Comparison of ENCODE assay signal across 1 cellular context in genomic region chr12:53093777-53094393, GRCh38.
A peak's percentile ranks its signal among the peaks of the same experiment; 100 is the strongest.
TF ChIP-seq lines count a peak whose summit lies in the region.

No MANE protein-coding gene starts in this region.

TF ChIP-seq in GM12878, 131 proteins besides CTCF, POLR2A, EP300 and RAD21:
- TF ChIP-seq WRNIP1 (IDR thresholded peaks at IDR 0.05; ENCODE audit: borderline replicate concordance, low read depth, low read length) (no peak), IKZF1 (conservative IDR thresholded peaks at IDR 0.05) (0 out of 2 replicates have a peak, but pooled peaks have one; percentile 6), ATF7 (IDR thresholded peaks at IDR 0.05; ENCODE audit: low read depth) (0 out of 2 replicates have a peak, but pooled peaks have one; percentile 31), RELA (IDR thresholded peaks at IDR 0.05; ENCODE audit: borderline replicate concordance, partially characterized antibody) (no peak), SPI1 (IDR thresholded peaks at IDR 0.05; ENCODE audit: borderline replicate concordance, insufficient read depth, low read depth, low read length) (peak; percentile 67), JUNB (IDR thresholded peaks at IDR 0.05) (no peak), TBL1XR1 (IDR thresholded peaks at IDR 0.05; ENCODE audit: low read depth, low read length) (no peak), MEF2A (IDR thresholded peaks at IDR 0.05; ENCODE audit: insufficient read depth, low read depth, low read length) (no peak), FOXK2 (IDR thresholded peaks at IDR 0.05) (no peak), RUNX3 (IDR thresholded peaks at IDR 0.05; ENCODE audit: low read length) (0 out of 2 replicates have a peak, but pooled peaks have one; percentile 8)
- TF ChIP-seq, protein P1, sequence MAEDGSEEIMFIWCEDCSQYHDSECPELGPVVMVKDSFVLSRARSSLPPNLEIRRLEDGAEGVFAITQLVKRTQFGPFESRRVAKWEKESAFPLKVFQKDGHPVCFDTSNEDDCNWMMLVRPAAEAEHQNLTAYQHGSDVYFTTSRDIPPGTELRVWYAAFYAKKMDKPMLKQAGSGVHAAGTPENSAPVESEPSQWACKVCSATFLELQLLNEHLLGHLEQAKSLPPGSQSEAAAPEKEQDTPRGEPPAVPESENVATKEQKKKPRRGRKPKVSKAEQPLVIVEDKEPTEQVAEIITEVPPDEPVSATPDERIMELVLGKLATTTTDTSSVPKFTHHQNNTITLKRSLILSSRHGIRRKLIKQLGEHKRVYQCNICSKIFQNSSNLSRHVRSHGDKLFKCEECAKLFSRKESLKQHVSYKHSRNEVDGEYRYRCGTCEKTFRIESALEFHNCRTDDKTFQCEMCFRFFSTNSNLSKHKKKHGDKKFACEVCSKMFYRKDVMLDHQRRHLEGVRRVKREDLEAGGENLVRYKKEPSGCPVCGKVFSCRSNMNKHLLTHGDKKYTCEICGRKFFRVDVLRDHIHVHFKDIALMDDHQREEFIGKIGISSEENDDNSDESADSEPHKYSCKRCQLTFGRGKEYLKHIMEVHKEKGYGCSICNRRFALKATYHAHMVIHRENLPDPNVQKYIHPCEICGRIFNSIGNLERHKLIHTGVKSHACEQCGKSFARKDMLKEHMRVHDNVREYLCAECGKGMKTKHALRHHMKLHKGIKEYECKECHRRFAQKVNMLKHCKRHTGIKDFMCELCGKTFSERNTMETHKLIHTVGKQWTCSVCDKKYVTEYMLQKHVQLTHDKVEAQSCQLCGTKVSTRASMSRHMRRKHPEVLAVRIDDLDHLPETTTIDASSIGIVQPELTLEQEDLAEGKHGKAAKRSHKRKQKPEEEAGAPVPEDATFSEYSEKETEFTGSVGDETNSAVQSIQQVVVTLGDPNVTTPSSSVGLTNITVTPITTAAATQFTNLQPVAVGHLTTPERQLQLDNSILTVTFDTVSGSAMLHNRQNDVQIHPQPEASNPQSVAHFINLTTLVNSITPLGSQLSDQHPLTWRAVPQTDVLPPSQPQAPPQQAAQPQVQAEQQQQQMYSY (CRISPR knock-in tag; IDR thresholded peaks at IDR 0.05) = no peak
- TF ChIP-seq, protein P2, sequence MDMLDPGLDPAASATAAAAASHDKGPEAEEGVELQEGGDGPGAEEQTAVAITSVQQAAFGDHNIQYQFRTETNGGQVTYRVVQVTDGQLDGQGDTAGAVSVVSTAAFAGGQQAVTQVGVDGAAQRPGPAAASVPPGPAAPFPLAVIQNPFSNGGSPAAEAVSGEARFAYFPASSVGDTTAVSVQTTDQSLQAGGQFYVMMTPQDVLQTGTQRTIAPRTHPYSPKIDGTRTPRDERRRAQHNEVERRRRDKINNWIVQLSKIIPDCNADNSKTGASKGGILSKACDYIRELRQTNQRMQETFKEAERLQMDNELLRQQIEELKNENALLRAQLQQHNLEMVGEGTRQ (IDR thresholded peaks at IDR 0.05; ENCODE audit: borderline replicate concordance, low read depth, low read length) = no peak
- TF ChIP-seq, protein P3, sequence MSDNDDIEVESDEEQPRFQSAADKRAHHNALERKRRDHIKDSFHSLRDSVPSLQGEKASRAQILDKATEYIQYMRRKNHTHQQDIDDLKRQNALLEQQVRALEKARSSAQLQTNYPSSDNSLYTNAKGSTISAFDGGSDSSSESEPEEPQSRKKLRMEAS (IDR thresholded peaks at IDR 0.05; ENCODE audit: low read depth, low read length) = no peak
- TF ChIP-seq, protein P4, sequence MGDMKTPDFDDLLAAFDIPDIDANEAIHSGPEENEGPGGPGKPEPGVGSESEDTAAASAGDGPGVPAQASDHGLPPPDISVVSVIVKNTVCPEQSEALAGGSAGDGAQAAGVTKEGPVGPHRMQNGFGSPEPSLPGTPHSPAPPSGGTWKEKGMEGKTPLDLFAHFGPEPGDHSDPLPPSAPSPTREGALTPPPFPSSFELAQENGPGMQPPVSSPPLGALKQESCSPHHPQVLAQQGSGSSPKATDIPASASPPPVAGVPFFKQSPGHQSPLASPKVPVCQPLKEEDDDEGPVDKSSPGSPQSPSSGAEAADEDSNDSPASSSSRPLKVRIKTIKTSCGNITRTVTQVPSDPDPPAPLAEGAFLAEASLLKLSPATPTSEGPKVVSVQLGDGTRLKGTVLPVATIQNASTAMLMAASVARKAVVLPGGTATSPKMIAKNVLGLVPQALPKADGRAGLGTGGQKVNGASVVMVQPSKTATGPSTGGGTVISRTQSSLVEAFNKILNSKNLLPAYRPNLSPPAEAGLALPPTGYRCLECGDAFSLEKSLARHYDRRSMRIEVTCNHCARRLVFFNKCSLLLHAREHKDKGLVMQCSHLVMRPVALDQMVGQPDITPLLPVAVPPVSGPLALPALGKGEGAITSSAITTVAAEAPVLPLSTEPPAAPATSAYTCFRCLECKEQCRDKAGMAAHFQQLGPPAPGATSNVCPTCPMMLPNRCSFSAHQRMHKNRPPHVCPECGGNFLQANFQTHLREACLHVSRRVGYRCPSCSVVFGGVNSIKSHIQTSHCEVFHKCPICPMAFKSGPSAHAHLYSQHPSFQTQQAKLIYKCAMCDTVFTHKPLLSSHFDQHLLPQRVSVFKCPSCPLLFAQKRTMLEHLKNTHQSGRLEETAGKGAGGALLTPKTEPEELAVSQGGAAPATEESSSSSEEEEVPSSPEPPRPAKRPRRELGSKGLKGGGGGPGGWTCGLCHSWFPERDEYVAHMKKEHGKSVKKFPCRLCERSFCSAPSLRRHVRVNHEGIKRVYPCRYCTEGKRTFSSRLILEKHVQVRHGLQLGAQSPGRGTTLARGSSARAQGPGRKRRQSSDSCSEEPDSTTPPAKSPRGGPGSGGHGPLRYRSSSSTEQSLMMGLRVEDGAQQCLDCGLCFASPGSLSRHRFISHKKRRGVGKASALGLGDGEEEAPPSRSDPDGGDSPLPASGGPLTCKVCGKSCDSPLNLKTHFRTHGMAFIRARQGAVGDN (IDR thresholded peaks at IDR 0.05) = 0 out of 2 replicates have a peak, but pooled peaks have one; percentile 26
TF ChIP-seq in GM12878: peak in this region for 5.
